8 cellular contexts compared by ENCODE assay signal in the genomic region with DNA sequence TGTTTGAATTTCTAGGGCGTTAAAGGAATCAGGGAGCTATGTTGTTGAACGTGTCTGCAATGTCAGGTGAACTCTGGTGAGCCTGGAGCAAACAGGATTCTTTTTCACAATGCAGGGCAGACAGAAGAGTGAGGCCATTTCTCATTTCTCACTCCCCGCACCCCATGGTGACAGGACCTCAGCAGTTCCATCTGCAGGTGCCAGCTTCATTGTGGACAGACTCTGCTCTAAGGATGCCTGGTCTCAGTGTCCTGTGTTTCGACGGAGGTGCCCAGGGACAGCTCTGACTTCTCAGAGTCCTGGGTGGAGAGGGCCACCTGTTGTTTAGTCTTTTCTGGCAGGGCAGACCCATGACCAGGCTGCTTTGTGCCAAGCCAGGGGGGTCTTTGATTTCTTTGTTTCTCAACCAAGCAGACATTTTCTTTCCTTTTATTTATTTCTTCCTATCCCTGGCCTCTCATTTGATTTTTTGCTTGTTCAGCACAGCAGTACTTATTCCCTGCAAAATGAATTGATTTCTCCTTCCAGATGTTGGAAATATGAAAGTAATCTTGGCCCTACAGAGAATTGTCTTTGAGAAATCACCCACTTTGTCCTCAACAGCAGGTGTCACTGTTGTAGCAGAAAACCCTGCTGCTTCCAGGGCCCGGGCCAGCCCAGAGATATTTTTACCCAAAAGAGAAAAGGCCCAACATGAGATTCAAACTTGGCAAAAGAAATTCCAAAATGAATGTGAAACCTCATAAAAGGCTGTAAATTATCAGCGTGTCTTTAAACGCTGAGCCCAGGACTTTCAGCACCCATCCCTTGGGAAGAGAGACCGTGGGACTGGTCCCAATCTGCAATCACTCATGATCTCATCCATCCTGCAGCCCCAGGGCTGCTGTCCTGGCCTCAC.
DNase-seq lines count a peak whose midpoint lies in the region; ATAC-seq and TF ChIP-seq lines count a peak whose summit lies in the region.

No MANE protein-coding gene starts in this region.

- peak; percentile 46 to 55 for TF ChIP-seq CTCF in Caco-2 (IDR thresholded peaks at IDR 0.05; ENCODE audit: insufficient read depth in 1 of 2, low read depth in 1 of 2, low read length in 1 of 2, severe bottlenecking in 1 of 2, unreplicated experiment in 1 of 2)
- TF ChIP-seq CTCF in HFF-Myc (IDR thresholded peaks at IDR 0.05; ENCODE audit: low read depth, low read length, missing control alignments): peak; percentile 56
- peak; percentile 76 for TF ChIP-seq CTCF in foreskin keratinocyte (conservative IDR thresholded peaks at IDR 0.05)
- TF ChIP-seq CTCF in testis (IDR thresholded peaks at IDR 0.05): peak; percentile 19 to 45 (median 37)

- H3K27ac ChIP-seq in foreskin keratinocyte (no peak overlapping the region), testis (no peak overlapping the region)

- no peak for TF ChIP-seq POLR2A in testis (IDR thresholded peaks at IDR 0.05)

- 69 to 73% methylated on average over 9 of the region's 9 CpGs for WGBS in testis, 2 donors

- POLR2A ChIA-PET in Caco-2 (lab: Charles Lee): no interaction called here

- H3K36me3 ChIP-seq in Caco-2 (ENCODE audit: control insufficient read depth, insufficient read depth, low read length) (no peaks in the 10 kb centered on the region), testis (ENCODE audit: low read depth, missing control alignments) (no peaks in the 10 kb centered on the region)

- intact Hi-C loops in Caco-2 (cut with micrococcal nuclease; ENCODE audit: unreplicated experiment) (loop anchor here (1.0 to 5.0 kb wide), 3 partner anchors 83 to 260 kb away; no protein-coding TSS in a partner anchor), testis (cut with DNase I; ENCODE audit: low total_unique reads) (no loop called here)

- H3K27me3 Mint-ChIP-seq in Caco-2 (ENCODE audit: insufficient read depth, unreplicated experiment): peaks cover 18% of the 10 kb centered on the region

- H3K27me3 ChIP-seq in Caco-2 (replicated peaks; ENCODE audit: control insufficient read depth, insufficient read depth, low read length) (peaks cover 2% of the 10 kb centered on the region; the same call in 1 of the 2 replicates), foreskin keratinocyte (no peaks in the 10 kb centered on the region), testis (no peaks in the 10 kb centered on the region)

- DNase-seq in Caco-2 (peak in 1 of 2 experiments; percentile 38), HFF-Myc (ENCODE audit: extremely low read depth, low read depth) (no peak), SK-MEL-5 (ENCODE audit: low read depth, low spot score) (peak; percentile 57), foreskin keratinocyte (peak in 1 of 2 donors; percentile 24), testis (peak; percentile 50), 8988T (no peak)
- DNase-seq in activated CD8-positive, alpha-beta memory T cell treated with anti-CD3 and anti-CD28 coated beads, Interleukin-2, amount 50 U/mL, for 4 hours: no peak
- no peak for DNase-seq in activated effector memory CD4-positive, alpha-beta T cell treated with Interleukin-2 at 50 U/mL for 16 hours

- CTCF ChIA-PET in Caco-2 (lab: Charles Lee): interaction anchor here (0.7 kb wide), 1 partner anchor 29 kb away, joined by 3 read pairs; no protein-coding TSS in a partner anchor

- H3K36me3 Mint-ChIP-seq in Caco-2 (ENCODE audit: insufficient read depth, unreplicated experiment): no peaks in the 10 kb centered on the region

- H3K4me1 ChIP-seq in Caco-2 (no peaks in the 10 kb centered on the region), foreskin keratinocyte (no peaks in the 10 kb centered on the region), testis (no peaks in the 10 kb centered on the region)

- H3K9me3 ChIP-seq in Caco-2 (no peaks in the 10 kb centered on the region), testis (no peaks in the 10 kb centered on the region)

- H3K4me1 Mint-ChIP-seq in Caco-2 (ENCODE audit: low read depth, unreplicated experiment): no peaks in the 10 kb centered on the region

- in situ Hi-C loops in SK-MEL-5 (cut with HindIII; ENCODE audit: low pct_unique_long_range_greater_than_20kb, low sequenced_read_pairs): no loop called here

- no peak overlapping the region for H3K4me3 ChIP-seq in Caco-2 (ENCODE audit: low read depth, low read length)
- no peak overlapping the region for H3K4me3 ChIP-seq in HFF-Myc (replicated peaks; ENCODE audit: low read depth, low read length)
- no peak overlapping the region for H3K4me3 ChIP-seq in testis

- peak; percentile 67 for ATAC-seq in foreskin keratinocyte

- no TSS peak for BruUV-seq in Caco-2 (replicated peaks; lab: Mats Ljungman, UMichigan)

- H3K9me3 Mint-ChIP-seq in Caco-2 (ENCODE audit: unreplicated experiment): peaks cover 12% of the 10 kb centered on the region

- H3K4me3 Mint-ChIP-seq in Caco-2 (ENCODE audit: unreplicated experiment): no peak overlapping the region

- no peak overlapping the region for H3K27ac Mint-ChIP-seq in Caco-2 (ENCODE audit: unreplicated experiment)

Comparison
In these comparisons a context has a peak if more than half of its experiments do, and no peak if none do; other contexts are left out.
1. DNase-seq: peak in SK-MEL-5 (single experiment) and testis (single experiment); none in HFF-Myc (single experiment), activated CD8-positive, alpha-beta memory T cell treated with anti-CD3 and anti-CD28 coated beads, Interleukin-2, amount 50 U/mL, for 4 hours (single experiment), activated effector memory CD4-positive, alpha-beta T cell treated with Interleukin-2 at 50 U/mL for 16 hours (single experiment) and 8988T (single experiment).
2. Peak in every context shown above with its lines, with median percentiles within 50 percentile points of each other: CTCF ChIP-seq.